In genomic region chr17:1829189-1829578, GRCh38 we compare ENCODE assay signal across 1 cellular context.
A peak's percentile ranks its signal among the peaks of the same experiment; 100 is the strongest.
TF ChIP-seq lines count a peak whose summit lies in the region.

No MANE protein-coding gene starts in this region.

TF ChIP-seq in H1, 55 proteins besides CTCF, POLR2A, EP300 and RAD21:
- peak in 1 of 2 experiments; percentile 3; a peak in 1 of 4 replicates for TF ChIP-seq HDAC2 (IDR thresholded peaks at IDR 0.05; ENCODE audit: borderline replicate concordance in 1 of 2, low read depth in 2 of 2, low read length in 2 of 2)
- no peak for TF ChIP-seq KDM5A (IDR thresholded peaks at IDR 0.05; ENCODE audit: low read length)
- TF ChIP-seq SRF (IDR thresholded peaks at IDR 0.05; ENCODE audit: low read depth, low read length): no peak
- 0 out of 4 replicates have a peak, but pooled peaks of 1 of the 2 experiments have one; percentile 3 for TF ChIP-seq SIN3A (conservative IDR thresholded peaks at IDR 0.05 in 1 of 2, IDR thresholded peaks at IDR 0.05 in 1 of 2; ENCODE audit: low read depth in 1 of 2, low read length in 2 of 2)
TF ChIP-seq in H1: peak in this region for 2.
